ENCODE assay signal across 8 cellular contexts in genomic region chr15:22980189-22981136, GRCh38. TPM values are rescaled to one million over a fixed set of nuclear protein-coding genes. Genes with fewer than 3 reads are reported as not detected.
DNase-seq lines count a peak whose midpoint lies in the region; ATAC-seq and TF ChIP-seq lines count a peak whose summit lies in the region.

CYFIP1 (minus strand) TSS chr15:22980368; CDS start chr15:22947285, 33,083 bp downstream.

- ATAC-seq in GM21360 (IDR thresholded peaks at IDR 0.05; ENCODE audit: unreplicated experiment): peak; percentile 62

- H3K36me3 ChIP-seq in HUES48 (ENCODE audit: control insufficient read depth, insufficient read depth, low read length): no peaks in the 10 kb centered on the region
- no peaks in the 10 kb centered on the region for H3K36me3 ChIP-seq in SU-DHL-6 (ENCODE audit: low read length)
- H3K36me3 ChIP-seq in skeletal muscle tissue (ENCODE audit: control insufficient read depth in 3 of 3, insufficient read depth in 3 of 3, low read length in 3 of 3): no peaks in the 10 kb centered on the region

- H3F3A ChIP-seq in SU-DHL-6 (ENCODE audit: insufficient read depth): no peaks in the 10 kb centered on the region

- H3K4me3 ChIP-seq in HUES48 (ENCODE audit: low read depth, low read length) (peak within 1 kb of the TSS; percentile 88), SU-DHL-6 (ENCODE audit: insufficient read depth, low read length, poor library complexity, severe bottlenecking) (peak within 1 kb of the TSS; percentile 38), skeletal muscle tissue (ENCODE audit: low read length in 3 of 3) (peak within 1 kb of the TSS; percentile 76 to 86 (median 84))

- DNase-seq in DMS79 (lab: John Stamatoyannopoulos, UW) (peak; percentile 13), cerebellum (ENCODE audit: low spot score) (peak; percentile 75), islet precursor cell (peak; percentile 95), NAMALWA (ENCODE audit: low spot score) (no peak)

- no peaks in the 10 kb centered on the region for H3K79me2 ChIP-seq in SU-DHL-6 (ENCODE audit: insufficient read depth, low read length)

- H3K4me1 ChIP-seq in HUES48 (ENCODE audit: control insufficient read depth, insufficient read depth, low read length) (peaks cover 12% of the 10 kb centered on the region; the same call in 1 of the 2 replicates), skeletal muscle tissue (ENCODE audit: control insufficient read depth in 3 of 3, insufficient read depth in 3 of 3, low read length in 3 of 3) (peaks cover 9 to 14% (median 12%) of the 10 kb centered on the region in 3 donors)

- no peak within 1 kb of the TSS for H2AFZ ChIP-seq in SU-DHL-6 (ENCODE audit: low read depth, low read length, severe bottlenecking)

- H3K9ac ChIP-seq in HUES48 (ENCODE audit: low read depth, low read length) (peak within 1 kb of the TSS; percentile 73), SU-DHL-6 (ENCODE audit: low read length) (no peak within 1 kb of the TSS), skeletal muscle tissue (ENCODE audit: low read depth in 1 of 3, low read length in 3 of 3) (peak within 1 kb of the TSS; percentile 69 to 83 (median 77))

- TF ChIP-seq CTCF in SU-DHL-6 (IDR thresholded peaks at IDR 0.05; ENCODE audit: insufficient read depth, low read length, poor library complexity, severe bottlenecking): no peak

- no peaks in the 10 kb centered on the region for H3K9me3 ChIP-seq in HUES48 (ENCODE audit: control insufficient read depth, insufficient read depth, low read length)
- no peaks in the 10 kb centered on the region for H3K9me3 ChIP-seq in SU-DHL-6 (ENCODE audit: insufficient read depth, low read length)
- no peaks in the 10 kb centered on the region for H3K9me3 ChIP-seq in skeletal muscle tissue (ENCODE audit: control insufficient read depth in 3 of 3, low read length in 3 of 3)

- H4K20me1 ChIP-seq in SU-DHL-6 (ENCODE audit: low read depth, low read length): no peaks in the 10 kb centered on the region

- H3K27me3 ChIP-seq in HUES48 (ENCODE audit: control insufficient read depth, insufficient read depth, low read length) (peaks cover 31% of the 10 kb centered on the region), SU-DHL-6 (ENCODE audit: low read length) (no peaks in the 10 kb centered on the region), skeletal muscle tissue (ENCODE audit: control insufficient read depth in 3 of 3, insufficient read depth in 3 of 3, low read length in 3 of 3) (no peaks in the 10 kb centered on the region)

- H3K9me2 ChIP-seq in SU-DHL-6 (replicated peaks; ENCODE audit: insufficient read depth, low read length): no peaks in the 10 kb centered on the region

- H3K27ac ChIP-seq in HUES48 (ENCODE audit: low read depth, low read length) (peak within 1 kb of the TSS; percentile 50), SU-DHL-6 (ENCODE audit: low read depth, low read length) (no peak within 1 kb of the TSS), skeletal muscle tissue (ENCODE audit: low read depth, low read length) (peak within 1 kb of the TSS; percentile 41)

- H3K4me2 ChIP-seq in SU-DHL-6 (ENCODE audit: low read depth, low read length, poor library complexity, severe bottlenecking): peak within 1 kb of the TSS; percentile 49

RNA-seq across cellular contexts. Expression of gene CYFIP1, which starts in this region (rescaled TPM):
- total RNA-seq in cerebellum (70.9 TPM), skeletal muscle tissue (49.1 TPM)

Comparison
In these comparisons a context has a peak if more than half of its experiments do, and no peak if none do; other contexts are left out.
1. H3K4me3 ChIP-seq: peak in every context shown above with its lines; median percentile 88 in HUES48; 84 in skeletal muscle tissue; 38 in SU-DHL-6.